Comparison of ENCODE assay signal across 7 cellular contexts in the genomic region with DNA sequence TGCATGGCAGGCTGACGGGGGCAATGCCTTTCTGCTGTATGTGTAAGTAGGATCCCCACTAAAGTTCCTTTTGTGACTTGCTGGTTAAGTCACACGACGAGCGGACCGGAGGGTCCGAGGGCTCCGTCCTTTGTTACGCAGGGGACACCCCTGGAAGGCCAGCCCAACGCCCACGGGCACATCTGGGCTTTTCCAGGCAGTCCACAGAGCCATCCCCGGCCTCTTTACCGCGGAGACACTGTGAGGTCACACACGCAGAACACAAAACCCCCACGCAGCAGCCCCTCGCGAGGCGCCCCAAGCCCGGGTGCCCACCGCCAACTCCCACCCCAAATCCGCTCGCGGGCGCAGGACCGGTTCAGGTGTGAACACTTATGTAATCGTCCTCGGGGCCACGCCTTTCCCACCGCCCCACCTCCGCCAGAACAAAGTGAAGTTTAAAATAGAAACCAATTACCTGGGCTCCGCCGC. TPM values are rescaled to one million over a fixed set of nuclear protein-coding genes. Genes with fewer than 3 reads are reported as not detected.
DNase-seq lines count a peak whose midpoint lies in the region; ATAC-seq and TF ChIP-seq lines count a peak whose summit lies in the region.

No MANE protein-coding gene starts in this region.

- TF ChIP-seq CTCF in GM13977 (IDR thresholded peaks at IDR 0.05; ENCODE audit: extremely low read depth, insufficient read depth, missing control alignments) (no peak), heart right ventricle (IDR thresholded peaks at IDR 0.05) (no peak)

- no peaks in the 10 kb centered on the region for H3K9me3 ChIP-seq in heart right ventricle

- H3K27ac ChIP-seq in heart right ventricle: peak overlapping the region; percentile 49 to 89 (median 82)

- in situ Hi-C loops in GM13977 (cut with MboI; ENCODE audit: low pct_unique_long_range_greater_than_20kb, low sequenced_read_pairs, unreplicated experiment): no loop called here

- DNase-seq in GM13977 (ENCODE audit: low spot score) (peak; percentile 60), NCI-H2227 treated with DMSO at 0.1 percent for 48 hours (lab: John Stamatoyannopoulos, UW) (peak; percentile 12), heart right ventricle (peak in 1 of 2 donors; percentile 33), retina (peak; percentile 73), dedifferentiated amniotic fluid mesenchymal stem cell (ENCODE audit: extremely low spot score) (no peak)
- DNase-seq in activated naive CD4-positive, alpha-beta T cell treated with anti-CD3 and anti-CD28 coated beads, Interleukin-2, amount 50 U/mL, for 72 hours (ENCODE audit: low spot score in 2 of 2): no peak

- peaks cover 4 to 63% (median 45%) of the 10 kb centered on the region in 9 donors for H3K4me1 ChIP-seq in heart right ventricle

- peak overlapping the region; percentile 54 to 94 (median 78) for H3K4me3 ChIP-seq in heart right ventricle

- peaks cover 0 to 17% of the 10 kb centered on the region in 2 donors for H3K36me3 Mint-ChIP-seq in activated naive CD4-positive, alpha-beta T cell treated with anti-CD3 and anti-CD28 coated beads, Interleukin-2, amount 50 U/mL, for 72 hours

- H3K27me3 ChIP-seq in heart right ventricle: no peaks in the 10 kb centered on the region

- peak overlapping the region; percentile 77 to 80 for H3K27ac Mint-ChIP-seq in activated naive CD4-positive, alpha-beta T cell treated with anti-CD3 and anti-CD28 coated beads, Interleukin-2, amount 50 U/mL, for 72 hours

- 1% methylated on average over 32 of the region's 32 CpGs for WGBS in heart right ventricle, 2 donors

- intact Hi-C loops in heart right ventricle (cut with DNase I): loop anchor here in 6 of 10 donors (5.0 to 10.0 kb wide), 8 partner anchors 38 to 207 kb away; no protein-coding TSS in a partner anchor

- no peak for ATAC-seq in activated naive CD4-positive, alpha-beta T cell treated with anti-CD3 and anti-CD28 coated beads, Interleukin-2, amount 50 U/mL, for 72 hours
- ATAC-seq in heart right ventricle: no peak
- ATAC-seq in GM21786 (IDR thresholded peaks at IDR 0.05; ENCODE audit: unreplicated experiment): no peak

- H3K9me3 Mint-ChIP-seq in activated naive CD4-positive, alpha-beta T cell treated with anti-CD3 and anti-CD28 coated beads, Interleukin-2, amount 50 U/mL, for 72 hours: no peaks in the 10 kb centered on the region

- no peaks in the 10 kb centered on the region for H3K36me3 ChIP-seq in heart right ventricle

RNA-seq across cellular contexts. Expression of gene ZNF516, which starts 4.3 kb away (rescaled TPM):
- 10 to 100 TPM in 1 of 2 donors, 1 to 10 TPM in 1; 7.9 to 13.8 TPM for total RNA-seq in activated naive CD4-positive, alpha-beta T cell treated with anti-CD3 and anti-CD28 coated beads, Interleukin-2, amount 50 U/mL, for 72 hours
- 10 to 100 TPM; 13.4 to 24.8 (median 19.0) TPM for total RNA-seq in heart right ventricle
- 1 to 10 TPM; 2.6 to 8.2 TPM for polyA plus RNA-seq in heart right ventricle

Comparison
In these comparisons a context has a peak if more than half of its experiments do, and no peak if none do; other contexts are left out.
1. DNase-seq: peak in GM13977 (single experiment), NCI-H2227 treated with DMSO at 0.1 percent for 48 hours (single experiment) and retina (single experiment); none in activated naive CD4-positive, alpha-beta T cell treated with anti-CD3 and anti-CD28 coated beads, Interleukin-2, amount 50 U/mL, for 72 hours (0 of 2) and dedifferentiated amniotic fluid mesenchymal stem cell (single experiment).